ENCODE assay signal across 8 cellular contexts in genomic region chr17:50272711-50273653, GRCh38. TPM values are rescaled to one million over a fixed set of nuclear protein-coding genes. Genes with fewer than 3 reads are reported as not detected.
DNase-seq lines count a peak whose midpoint lies in the region; ATAC-seq and TF ChIP-seq lines count a peak whose summit lies in the region.

No MANE protein-coding gene starts in this region.

- H3K4me1 Mint-ChIP-seq in activated T-cell treated with anti-CD3 and anti-CD28 coated beads, Interleukin-2, amount 50 U/mL, for 72 hours (ENCODE audit: low read depth): peaks cover 21% of the 10 kb centered on the region
- H3K4me1 Mint-ChIP-seq in nephron progenitor cell: peaks cover 73% of the 10 kb centered on the region

- peak; percentile 30 for DNase-seq in DMS79 treated with DMSO at 0.1 percent for 48 hours (lab: John Stamatoyannopoulos, UW)
- DNase-seq in DMS79 (lab: John Stamatoyannopoulos, UW): no peak
- DNase-seq in NCI-H82 treated with DMSO at 0.1 percent for 48 hours (lab: John Stamatoyannopoulos, UW; ENCODE audit: unreplicated experiment): peak; percentile 8
- DNase-seq in activated T-cell treated with anti-CD3 and anti-CD28 coated beads, Interleukin-2, amount 50 U/mL, for 72 hours: peak; percentile 69 to 74
- DNase-seq in fibroblast of peridontal ligament (ENCODE audit: extremely low read depth): peak; percentile 78
- peak; percentile 93 for DNase-seq in nephron progenitor cell
- DNase-seq in superior temporal gyrus (ENCODE audit: extremely low spot score): peak; percentile 29

- H3K36me3 Mint-ChIP-seq in activated T-cell treated with anti-CD3 and anti-CD28 coated beads, Interleukin-2, amount 50 U/mL, for 72 hours (ENCODE audit: insufficient read depth in 2 of 2): no peaks in the 10 kb centered on the region
- H3K36me3 Mint-ChIP-seq in nephron progenitor cell (ENCODE audit: low read depth): no peaks in the 10 kb centered on the region

- no peaks in the 10 kb centered on the region for H3K9me3 Mint-ChIP-seq in activated T-cell treated with anti-CD3 and anti-CD28 coated beads, Interleukin-2, amount 50 U/mL, for 72 hours
- H3K9me3 Mint-ChIP-seq in nephron progenitor cell: no peaks in the 10 kb centered on the region

- H3K4me3 Mint-ChIP-seq in activated T-cell treated with anti-CD3 and anti-CD28 coated beads, Interleukin-2, amount 50 U/mL, for 72 hours: peak overlapping the region; percentile 81 to 83
- peak overlapping the region; percentile 76 for H3K4me3 Mint-ChIP-seq in nephron progenitor cell

- peak; percentile 83 for TF ChIP-seq CTCF in nephron progenitor cell (IDR thresholded peaks at IDR 0.05)

- H3K27ac Mint-ChIP-seq in activated T-cell treated with anti-CD3 and anti-CD28 coated beads, Interleukin-2, amount 50 U/mL, for 72 hours: no peak overlapping the region
- no peak overlapping the region for H3K27ac Mint-ChIP-seq in nephron progenitor cell

- peaks cover 38% of the 10 kb centered on the region for H3K27me3 Mint-ChIP-seq in activated T-cell treated with anti-CD3 and anti-CD28 coated beads, Interleukin-2, amount 50 U/mL, for 72 hours (ENCODE audit: low read depth)
- peaks cover 22% of the 10 kb centered on the region for H3K27me3 Mint-ChIP-seq in nephron progenitor cell (ENCODE audit: low read depth, poor library complexity)

- peak; percentile 70 to 77 for ATAC-seq in activated T-cell treated with anti-CD3 and anti-CD28 coated beads, Interleukin-2, amount 50 U/mL, for 72 hours (replicated peaks in 1 of 2)
- no peak for ATAC-seq in GM19452 (IDR thresholded peaks at IDR 0.05; ENCODE audit: unreplicated experiment)

RNA-seq across cellular contexts. Expression of gene TMEM92, which starts 1.3 kb away (rescaled TPM):
- total RNA-seq in activated T-cell treated with anti-CD3 and anti-CD28 coated beads, Interleukin-2, amount 50 U/mL, for 72 hours: under 1 TPM in 1 of 2 donors, not detected in 1; 0.51 TPM
